Comparison of ENCODE assay signal across 2 cellular contexts in the genomic region with DNA sequence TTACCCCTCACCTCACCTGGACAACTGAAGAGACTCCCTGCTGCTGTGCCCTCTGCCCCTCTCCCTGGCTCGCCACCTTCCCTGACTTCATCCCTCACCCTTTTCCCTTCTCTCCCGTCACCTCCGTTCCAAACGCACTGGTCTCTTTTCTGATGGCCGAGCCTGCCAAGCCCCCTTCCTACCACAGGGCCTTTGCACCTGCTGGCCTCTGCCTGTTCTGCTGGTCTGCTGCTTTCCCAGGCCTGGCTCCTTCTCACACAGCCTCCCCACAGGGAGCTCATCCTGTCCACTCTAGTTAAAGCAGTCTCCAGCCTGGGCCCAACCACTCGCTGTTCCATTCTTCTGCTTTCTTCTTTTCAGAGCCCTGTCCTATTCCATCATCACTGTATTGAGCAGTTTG.
TF ChIP-seq lines count a peak whose summit lies in the region.

No MANE protein-coding gene starts in this region.

TF ChIP-seq in HEK293, 187 proteins besides CTCF, POLR2A, EP300 and RAD21:
- peak; percentile 91 for TF ChIP-seq ZNF623 (tag by site-specific recombination; IDR thresholded peaks at IDR 0.05)
- no peak for TF ChIP-seq RBAK (tag by site-specific recombination; IDR thresholded peaks at IDR 0.05)

TF ChIP-seq in H1, 55 proteins besides CTCF, POLR2A, EP300 and RAD21:
- TF ChIP-seq JUND (IDR thresholded peaks at IDR 0.05; ENCODE audit: low read length) (no peak), SP1 (IDR thresholded peaks at IDR 0.05; ENCODE audit: low read depth, low read length) (no peak), TAF1 (IDR thresholded peaks at IDR 0.05; ENCODE audit: low read depth, low read length) (no peak), KDM1A (IDR thresholded peaks at IDR 0.05; ENCODE audit: borderline replicate concordance, low read length) (peak; percentile 91; the same call in 1 of the 2 replicates), PHF8 (conservative IDR thresholded peaks at IDR 0.05; ENCODE audit: low read depth, low read length) (no peak), RFX5 (IDR thresholded peaks at IDR 0.05; ENCODE audit: borderline replicate concordance, low read depth, low read length) (no peak), KDM4A (IDR thresholded peaks at IDR 0.05; ENCODE audit: low read depth, low read length, severe bottlenecking) (no peak), EGR1 (IDR thresholded peaks at IDR 0.05; ENCODE audit: borderline replicate concordance, low read depth, low read length) (no peak), CREB1 (IDR thresholded peaks at IDR 0.05) (no peak)
